In the genomic region with DNA sequence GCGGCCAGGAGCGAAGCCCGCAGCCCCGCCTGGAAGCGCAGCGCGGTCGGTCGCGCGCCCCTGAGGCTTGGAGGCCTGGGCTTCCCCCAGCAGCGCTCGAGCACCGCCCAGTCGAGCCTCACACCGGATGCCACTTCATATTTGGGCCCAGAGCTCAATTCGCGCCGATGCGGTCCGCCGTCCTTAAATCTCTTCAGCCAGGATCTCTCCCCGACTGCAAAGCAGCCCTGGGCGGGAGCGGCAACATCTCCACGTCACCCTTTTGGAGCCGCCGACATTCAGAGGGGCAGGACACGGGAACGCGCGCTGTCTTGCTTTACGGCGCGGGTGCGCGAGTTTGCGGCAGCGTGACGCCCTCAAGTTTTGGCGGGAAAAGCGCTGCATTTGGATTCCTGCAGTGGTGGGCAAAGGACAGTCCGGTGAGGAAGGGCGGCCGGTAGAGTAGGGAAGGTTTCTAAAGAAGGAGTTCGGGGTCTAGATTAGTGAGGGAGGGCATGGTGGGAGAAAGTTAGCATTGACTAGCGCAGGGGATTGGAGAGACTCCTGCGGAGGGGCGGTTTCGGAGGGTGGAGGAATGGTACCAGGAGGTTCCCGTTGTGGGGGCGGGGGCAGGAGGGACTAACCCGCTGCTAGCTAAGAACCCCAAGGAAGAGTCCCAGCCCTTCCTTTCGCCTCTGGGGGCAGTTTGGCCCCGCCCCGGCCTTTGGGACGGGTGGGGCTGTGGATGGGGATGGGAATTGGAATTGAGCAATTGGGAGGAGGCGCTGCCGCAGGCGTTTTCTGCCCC, we compare ENCODE assay signal across 1 cellular context.
TF ChIP-seq lines count a peak whose summit lies in the region.

No MANE protein-coding gene starts in this region.

TF ChIP-seq in HepG2, 621 proteins besides CTCF, POLR2A, EP300 and RAD21 (continued from another document and continues in another):
- TF ChIP-seq ZNF768 (CRISPR knock-in tag; IDR thresholded peaks at IDR 0.05) (peak; percentile 76; the same call in 1 of the 2 replicates), ZNF567 (CRISPR knock-in tag; IDR thresholded peaks at IDR 0.05; ENCODE audit: borderline replicate concordance) (no peak), ZNF484 (CRISPR knock-in tag; IDR thresholded peaks at IDR 0.05; ENCODE audit: borderline replicate concordance, low read depth) (no peak), ZBTB44 (CRISPR knock-in tag; IDR thresholded peaks at IDR 0.05) (no peak), TAF15 (IDR thresholded peaks at IDR 0.05; ENCODE audit: low read depth, low read length, poor library complexity, severe bottlenecking) (peak; percentile 78), HMGXB4 (CRISPR knock-in tag; IDR thresholded peaks at IDR 0.05; ENCODE audit: borderline replicate concordance in 1 of 2, low read depth in 1 of 2) (peak; percentile 76 to 97), ZNF572 (CRISPR knock-in tag; IDR thresholded peaks at IDR 0.05) (peak; percentile 99), CREM (IDR thresholded peaks at IDR 0.05) (peak; percentile 70), CREM (CRISPR knock-in tag; IDR thresholded peaks at IDR 0.05) (no peak), ZNF446 (CRISPR knock-in tag; IDR thresholded peaks at IDR 0.05) (0 out of 2 replicates have a peak, but pooled peaks have one; percentile 77), ZNF607 (CRISPR knock-in tag; IDR thresholded peaks at IDR 0.05; ENCODE audit: borderline replicate concordance) (peak; percentile 94; the same call in 1 of the 2 replicates), ZNF746 (CRISPR knock-in tag; IDR thresholded peaks at IDR 0.05) (no peak), HNF1B (CRISPR knock-in tag; IDR thresholded peaks at IDR 0.05) (peak; percentile 98), ZSCAN29 (CRISPR knock-in tag; conservative IDR thresholded peaks at IDR 0.05) (peak; percentile 88), SP2 (CRISPR knock-in tag; IDR thresholded peaks at IDR 0.05) (peak; percentile 60), ZNF816 (CRISPR knock-in tag; IDR thresholded peaks at IDR 0.05; ENCODE audit: borderline replicate concordance) (peak; percentile 90; the same call in 1 of the 2 replicates), NCOA1 (CRISPR knock-in tag; IDR thresholded peaks at IDR 0.05) (peak; percentile 69; the same call in 1 of the 2 replicates), U2AF1 (optimal IDR thresholded peaks at IDR 0.05; ENCODE audit: low read depth, low read length) (peak; percentile 33), ZBTB38 (CRISPR knock-in tag; IDR thresholded peaks at IDR 0.05) (no peak; the same call in 1 of the 2 replicates), ARID4A (CRISPR knock-in tag; IDR thresholded peaks at IDR 0.05; ENCODE audit: borderline replicate concordance) (peak; percentile 98), ZBTB42 (CRISPR knock-in tag; IDR thresholded peaks at IDR 0.05) (peak; percentile 54; the same call in 1 of the 2 replicates), SP1 (IDR thresholded peaks at IDR 0.05) (no peak), SP1 (CRISPR knock-in tag; IDR thresholded peaks at IDR 0.05) (peak; percentile 41), ZNF292 (CRISPR knock-in tag; IDR thresholded peaks at IDR 0.05; ENCODE audit: borderline replicate concordance, low read depth) (peak; percentile 74), HDAC1 (CRISPR knock-in tag; IDR thresholded peaks at IDR 0.05) (peak; percentile 95), BRF2 (CRISPR knock-in tag; IDR thresholded peaks at IDR 0.05) (peak; percentile 84), ZNF335 (CRISPR knock-in tag; IDR thresholded peaks at IDR 0.05) (peak; percentile 67; the same call in 1 of the 2 replicates), TSC22D2 (CRISPR knock-in tag; IDR thresholded peaks at IDR 0.05; ENCODE audit: borderline replicate concordance) (peak; percentile 57; the same call in 1 of the 2 replicates), MIER3 (CRISPR knock-in tag; IDR thresholded peaks at IDR 0.05; ENCODE audit: borderline replicate concordance) (peak; percentile 29; the same call in 1 of the 2 replicates), ZNF230 (CRISPR knock-in tag; IDR thresholded peaks at IDR 0.05) (peak; percentile 87; the same call in 1 of the 2 replicates)
- TF ChIP-seq, protein P1, sequence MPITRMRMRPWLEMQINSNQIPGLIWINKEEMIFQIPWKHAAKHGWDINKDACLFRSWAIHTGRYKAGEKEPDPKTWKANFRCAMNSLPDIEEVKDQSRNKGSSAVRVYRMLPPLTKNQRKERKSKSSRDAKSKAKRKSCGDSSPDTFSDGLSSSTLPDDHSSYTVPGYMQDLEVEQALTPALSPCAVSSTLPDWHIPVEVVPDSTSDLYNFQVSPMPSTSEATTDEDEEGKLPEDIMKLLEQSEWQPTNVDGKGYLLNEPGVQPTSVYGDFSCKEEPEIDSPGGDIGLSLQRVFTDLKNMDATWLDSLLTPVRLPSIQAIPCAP (CRISPR knock-in tag; IDR thresholded peaks at IDR 0.05; ENCODE audit: low read depth) = no peak
- TF ChIP-seq, protein P2, sequence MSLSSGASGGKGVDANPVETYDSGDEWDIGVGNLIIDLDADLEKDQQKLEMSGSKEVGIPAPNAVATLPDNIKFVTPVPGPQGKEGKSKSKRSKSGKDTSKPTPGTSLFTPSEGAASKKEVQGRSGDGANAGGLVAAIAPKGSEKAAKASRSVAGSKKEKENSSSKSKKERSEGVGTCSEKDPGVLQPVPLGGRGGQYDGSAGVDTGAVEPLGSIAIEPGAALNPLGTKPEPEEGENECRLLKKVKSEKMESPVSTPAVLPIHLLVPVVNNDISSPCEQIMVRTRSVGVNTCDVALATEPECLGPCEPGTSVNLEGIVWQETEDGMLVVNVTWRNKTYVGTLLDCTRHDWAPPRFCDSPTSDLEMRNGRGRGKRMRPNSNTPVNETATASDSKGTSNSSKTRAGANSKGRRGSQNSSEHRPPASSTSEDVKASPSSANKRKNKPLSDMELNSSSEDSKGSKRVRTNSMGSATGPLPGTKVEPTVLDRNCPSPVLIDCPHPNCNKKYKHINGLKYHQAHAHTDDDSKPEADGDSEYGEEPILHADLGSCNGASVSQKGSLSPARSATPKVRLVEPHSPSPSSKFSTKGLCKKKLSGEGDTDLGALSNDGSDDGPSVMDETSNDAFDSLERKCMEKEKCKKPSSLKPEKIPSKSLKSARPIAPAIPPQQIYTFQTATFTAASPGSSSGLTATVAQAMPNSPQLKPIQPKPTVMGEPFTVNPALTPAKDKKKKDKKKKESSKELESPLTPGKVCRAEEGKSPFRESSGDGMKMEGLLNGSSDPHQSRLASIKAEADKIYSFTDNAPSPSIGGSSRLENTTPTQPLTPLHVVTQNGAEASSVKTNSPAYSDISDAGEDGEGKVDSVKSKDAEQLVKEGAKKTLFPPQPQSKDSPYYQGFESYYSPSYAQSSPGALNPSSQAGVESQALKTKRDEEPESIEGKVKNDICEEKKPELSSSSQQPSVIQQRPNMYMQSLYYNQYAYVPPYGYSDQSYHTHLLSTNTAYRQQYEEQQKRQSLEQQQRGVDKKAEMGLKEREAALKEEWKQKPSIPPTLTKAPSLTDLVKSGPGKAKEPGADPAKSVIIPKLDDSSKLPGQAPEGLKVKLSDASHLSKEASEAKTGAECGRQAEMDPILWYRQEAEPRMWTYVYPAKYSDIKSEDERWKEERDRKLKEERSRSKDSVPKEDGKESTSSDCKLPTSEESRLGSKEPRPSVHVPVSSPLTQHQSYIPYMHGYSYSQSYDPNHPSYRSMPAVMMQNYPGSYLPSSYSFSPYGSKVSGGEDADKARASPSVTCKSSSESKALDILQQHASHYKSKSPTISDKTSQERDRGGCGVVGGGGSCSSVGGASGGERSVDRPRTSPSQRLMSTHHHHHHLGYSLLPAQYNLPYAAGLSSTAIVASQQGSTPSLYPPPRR (CRISPR knock-in tag; IDR thresholded peaks at IDR 0.05; ENCODE audit: borderline replicate concordance) = peak; percentile 57; the same call in 1 of the 2 replicates
- TF ChIP-seq, protein P3, sequence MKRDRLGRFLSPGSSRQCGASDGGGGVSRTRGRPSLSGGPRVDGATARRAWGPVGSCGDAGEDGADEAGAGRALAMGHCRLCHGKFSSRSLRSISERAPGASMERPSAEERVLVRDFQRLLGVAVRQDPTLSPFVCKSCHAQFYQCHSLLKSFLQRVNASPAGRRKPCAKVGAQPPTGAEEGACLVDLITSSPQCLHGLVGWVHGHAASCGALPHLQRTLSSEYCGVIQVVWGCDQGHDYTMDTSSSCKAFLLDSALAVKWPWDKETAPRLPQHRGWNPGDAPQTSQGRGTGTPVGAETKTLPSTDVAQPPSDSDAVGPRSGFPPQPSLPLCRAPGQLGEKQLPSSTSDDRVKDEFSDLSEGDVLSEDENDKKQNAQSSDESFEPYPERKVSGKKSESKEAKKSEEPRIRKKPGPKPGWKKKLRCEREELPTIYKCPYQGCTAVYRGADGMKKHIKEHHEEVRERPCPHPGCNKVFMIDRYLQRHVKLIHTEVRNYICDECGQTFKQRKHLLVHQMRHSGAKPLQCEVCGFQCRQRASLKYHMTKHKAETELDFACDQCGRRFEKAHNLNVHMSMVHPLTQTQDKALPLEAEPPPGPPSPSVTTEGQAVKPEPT (CRISPR knock-in tag; IDR thresholded peaks at IDR 0.05; ENCODE audit: low read depth) = peak; percentile 43; the same call in 1 of the 2 replicates
- TF ChIP-seq, protein P4, sequence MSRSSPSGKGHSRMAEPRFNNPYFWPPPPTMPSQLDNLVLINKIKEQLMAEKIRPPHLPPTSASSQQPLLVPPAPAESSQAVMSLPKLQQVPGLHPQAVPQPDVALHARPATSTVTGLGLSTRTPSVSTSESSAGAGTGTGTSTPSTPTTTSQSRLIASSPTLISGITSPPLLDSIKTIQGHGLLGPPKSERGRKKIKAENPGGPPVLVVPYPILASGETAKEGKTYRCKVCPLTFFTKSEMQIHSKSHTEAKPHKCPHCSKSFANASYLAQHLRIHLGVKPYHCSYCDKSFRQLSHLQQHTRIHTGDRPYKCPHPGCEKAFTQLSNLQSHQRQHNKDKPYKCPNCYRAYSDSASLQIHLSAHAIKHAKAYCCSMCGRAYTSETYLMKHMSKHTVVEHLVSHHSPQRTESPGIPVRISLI (CRISPR knock-in tag; IDR thresholded peaks at IDR 0.05; ENCODE audit: borderline replicate concordance) = no peak
